In the genomic region with DNA sequence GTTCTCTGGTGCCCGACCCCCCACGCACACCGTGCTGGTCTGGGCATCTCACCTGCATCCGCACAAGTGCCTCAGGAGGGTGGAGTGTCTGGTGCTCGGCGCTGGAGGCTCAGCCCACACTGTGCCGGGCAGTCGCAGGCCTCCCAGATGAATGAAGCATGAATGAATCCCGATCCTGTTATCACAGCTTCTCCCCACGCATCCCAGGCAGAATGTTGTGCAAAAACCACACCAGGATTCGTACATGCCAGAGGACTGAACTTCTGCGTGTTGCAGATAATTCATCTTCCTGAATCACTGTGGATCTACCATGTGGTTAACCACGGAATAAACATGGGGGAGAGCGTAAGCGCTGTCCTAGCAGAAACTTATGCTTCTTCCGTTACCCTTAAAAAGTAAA, we compare ENCODE assay signal across 8 cellular contexts. TPM values are rescaled to one million over a fixed set of nuclear protein-coding genes. Genes with fewer than 3 reads are reported as not detected.
DNase-seq lines count a peak whose midpoint lies in the region; ATAC-seq and TF ChIP-seq lines count a peak whose summit lies in the region.
"Not testable (repeated sequence)": the region's sequence is repeated elsewhere in the genome, so short reads cannot be mapped to it uniquely, and the experiment has no call there.

No MANE protein-coding gene starts in this region.

- POLR2A ChIA-PET in CD8-positive, alpha-beta T cell (lab: Charles Lee) = not testable (repeated sequence)
- POLR2A ChIA-PET in activated CD8-positive, alpha-beta T cell treated with anti-CD3 and anti-CD28 coated beads for 36 hours (lab: Charles Lee) = interaction anchor here (0.7 kb wide), 1 partner anchor 894 kb away, joined by 3 read pairs; no protein-coding TSS in a partner anchor

- H3K9ac ChIP-seq in mesenchymal stem cell (ENCODE audit: low read length) = not testable (repeated sequence)

- H3K36me3 ChIP-seq in CD8-positive, alpha-beta T cell (ENCODE audit: insufficient read depth, low read length) = not testable (repeated sequence)
- H3K36me3 ChIP-seq in RWPE2 (ENCODE audit: low read depth) (peaks cover 14% of the 10 kb centered on the region; the same call in 1 of the 2 replicates), mesenchymal stem cell (ENCODE audit: control insufficient read depth in 1 of 2, insufficient read depth in 2 of 2, low read depth in 1 of 2, low read length in 2 of 2) (peaks cover 4 to 12% of the 10 kb centered on the region in 2 experiments)

- H3K79me1 ChIP-seq in mesenchymal stem cell (replicated peaks; ENCODE audit: low read length, poor library complexity, severe bottlenecking) = peaks cover 12% of the 10 kb centered on the region

- not testable (repeated sequence) for H3K27me3 ChIP-seq in CD8-positive, alpha-beta T cell (ENCODE audit: insufficient read depth, low read length); RWPE2 (ENCODE audit: insufficient read depth, poor library complexity, severe bottlenecking); mesenchymal stem cell (ENCODE audit: control insufficient read depth in 1 of 2, insufficient read depth in 1 of 2, low read length in 2 of 2)

- not testable (repeated sequence) for H3K36me3 Mint-ChIP-seq in CD8-positive, alpha-beta T cell
- peaks cover 12% of the 10 kb centered on the region for H3K36me3 Mint-ChIP-seq in activated CD8-positive, alpha-beta T cell treated with anti-CD3 and anti-CD28 coated beads for 36 hours (ENCODE audit: low read depth)
- H3K36me3 Mint-ChIP-seq in activated naive CD8-positive, alpha-beta T cell treated with anti-CD3 and anti-CD28 coated beads, Interleukin-2, amount 50 U/mL, for 24 hours (ENCODE audit: low read depth) = peaks cover 16% of the 10 kb centered on the region

- not testable (repeated sequence) for H2BK5ac ChIP-seq in mesenchymal stem cell (ENCODE audit: low read depth, low read length, poor library complexity, severe bottlenecking)

- not testable (repeated sequence) for H4K91ac ChIP-seq in mesenchymal stem cell (ENCODE audit: low read length)

- H3K9me3 Mint-ChIP-seq in CD8-positive, alpha-beta T cell; activated CD8-positive, alpha-beta T cell treated with anti-CD3 and anti-CD28 coated beads for 36 hours; activated naive CD8-positive, alpha-beta T cell treated with anti-CD3 and anti-CD28 coated beads, Interleukin-2, amount 50 U/mL, for 24 hours; stimulated activated naive CD8-positive, alpha-beta T cell treated with anti-CD3 and anti-CD28 coated beads, Interleukin-15, amount 100 ng/mL, for 72 hours: not testable (repeated sequence)

- H3K4me2 ChIP-seq in mesenchymal stem cell (ENCODE audit: low read length, poor library complexity, severe bottlenecking) = not testable (repeated sequence)

- peak overlapping the region; percentile 32 for H3K27ac Mint-ChIP-seq in CD8-positive, alpha-beta T cell
- H3K27ac Mint-ChIP-seq in activated CD8-positive, alpha-beta T cell treated with anti-CD3 and anti-CD28 coated beads for 36 hours = peak overlapping the region; percentile 10
- H3K27ac Mint-ChIP-seq in activated naive CD8-positive, alpha-beta T cell treated with anti-CD3 and anti-CD28 coated beads, Interleukin-2, amount 50 U/mL, for 24 hours; stimulated activated naive CD8-positive, alpha-beta T cell treated with anti-CD3 and anti-CD28 coated beads, Interleukin-15, amount 100 ng/mL, for 72 hours: not testable (repeated sequence)

- H3K4me3 Mint-ChIP-seq in CD8-positive, alpha-beta T cell = peak overlapping the region; percentile 66
- not testable (repeated sequence) for H3K4me3 Mint-ChIP-seq in activated CD8-positive, alpha-beta T cell treated with anti-CD3 and anti-CD28 coated beads for 36 hours; activated naive CD8-positive, alpha-beta T cell treated with anti-CD3 and anti-CD28 coated beads, Interleukin-2, amount 50 U/mL, for 24 hours
- peak overlapping the region; percentile 19 to 40 for H3K4me3 Mint-ChIP-seq in stimulated activated naive CD8-positive, alpha-beta T cell treated with anti-CD3 and anti-CD28 coated beads, Interleukin-15, amount 100 ng/mL, for 72 hours

- H3K27me3 Mint-ChIP-seq in CD8-positive, alpha-beta T cell (ENCODE audit: low read depth); activated CD8-positive, alpha-beta T cell treated with anti-CD3 and anti-CD28 coated beads for 36 hours; activated naive CD8-positive, alpha-beta T cell treated with anti-CD3 and anti-CD28 coated beads, Interleukin-2, amount 50 U/mL, for 24 hours; stimulated activated naive CD8-positive, alpha-beta T cell treated with anti-CD3 and anti-CD28 coated beads, Interleukin-15, amount 100 ng/mL, for 72 hours: not testable (repeated sequence)

- H3K27ac ChIP-seq in CD8-positive, alpha-beta T cell (ENCODE audit: low read depth, low read length); RWPE2 (ENCODE audit: poor library complexity, severe bottlenecking); mesenchymal stem cell (ENCODE audit: low read length, poor library complexity, severe bottlenecking): not testable (repeated sequence)

- not testable (repeated sequence) for H3K23ac ChIP-seq in mesenchymal stem cell (ENCODE audit: low read length in 2 of 2)

- H2BK120ac ChIP-seq in mesenchymal stem cell (ENCODE audit: low read depth, low read length) = not testable (repeated sequence)

- not testable (repeated sequence) for H2BK12ac ChIP-seq in mesenchymal stem cell (ENCODE audit: low read length in 2 of 2)

- not testable (repeated sequence) for TF ChIP-seq CTCF in CD8-positive, alpha-beta T cell (IDR thresholded peaks at IDR 0.05); RWPE2 (IDR thresholded peaks at IDR 0.05; ENCODE audit: poor library complexity, severe bottlenecking); activated CD8-positive, alpha-beta T cell treated with anti-CD3 and anti-CD28 coated beads for 36 hours (IDR thresholded peaks at IDR 0.05)

- H3K14ac ChIP-seq in mesenchymal stem cell (ENCODE audit: low read length in 2 of 2) = not testable (repeated sequence)

- H2AK5ac ChIP-seq in mesenchymal stem cell (ENCODE audit: low read length, severe bottlenecking) = not testable (repeated sequence)

- H3K9me3 ChIP-seq in CD8-positive, alpha-beta T cell (ENCODE audit: low read length); RWPE2 (ENCODE audit: severe bottlenecking); mesenchymal stem cell (ENCODE audit: control insufficient read depth, low read length): not testable (repeated sequence)

- H3K18ac ChIP-seq in mesenchymal stem cell (ENCODE audit: low read depth in 1 of 2, low read length in 2 of 2) = not testable (repeated sequence)

- peak; percentile 84 for ATAC-seq in CD8-positive, alpha-beta T cell
- ATAC-seq in RWPE2 (ENCODE audit: low read depth) = peak; percentile 35
- ATAC-seq in activated CD8-positive, alpha-beta T cell treated with anti-CD3 and anti-CD28 coated beads for 36 hours = peak; percentile 89
- ATAC-seq in activated naive CD8-positive, alpha-beta T cell treated with anti-CD3 and anti-CD28 coated beads, Interleukin-2, amount 50 U/mL, for 24 hours = peak; percentile 81
- ATAC-seq in stimulated activated naive CD8-positive, alpha-beta T cell treated with anti-CD3 and anti-CD28 coated beads, Interleukin-15, amount 100 ng/mL, for 72 hours = peak; percentile 84

- not testable (repeated sequence) for H3K4ac ChIP-seq in mesenchymal stem cell (ENCODE audit: low read depth in 1 of 2, low read length in 2 of 2)

- intact Hi-C loops in CD8-positive, alpha-beta T cell (cut with DNase I, micrococcal nuclease); activated CD8-positive, alpha-beta T cell treated with anti-CD3 and anti-CD28 coated beads for 36 hours (cut with micrococcal nuclease): not testable (repeated sequence)

- not testable (repeated sequence) for H2BK15ac ChIP-seq in mesenchymal stem cell (ENCODE audit: low read depth, poor library complexity, severe bottlenecking)

- not testable (repeated sequence) for H3K4me3 ChIP-seq in CD8-positive, alpha-beta T cell (ENCODE audit: low read depth, low read length); RWPE2 (ENCODE audit: severe bottlenecking); mesenchymal stem cell (ENCODE audit: insufficient read depth in 1 of 2, low read depth in 1 of 2, low read length in 2 of 2)

- DNase-seq in CD8-positive, alpha-beta T cell; RWPE2 (ENCODE audit: low spot score); activated naive CD8-positive, alpha-beta T cell treated with anti-CD3 and anti-CD28 coated beads, Interleukin-2, amount 50 U/mL, for 24 hours; stimulated activated naive CD8-positive, alpha-beta T cell treated with anti-CD3 and anti-CD28 coated beads, Interleukin-15, amount 100 ng/mL, for 72 hours: not testable (repeated sequence)
- DNase-seq in LHCN-M2 (ENCODE audit: low read depth) (peak; percentile 86), fibroblast of gingiva (ENCODE audit: low read depth) (peak; percentile 72), mesenchymal stem cell (peak; percentile 93)
- peak; percentile 44 for DNase-seq in activated CD8-positive, alpha-beta T cell treated with anti-CD3 and anti-CD28 coated beads for 36 hours

- peaks cover 40% of the 10 kb centered on the region for H3K4me1 Mint-ChIP-seq in CD8-positive, alpha-beta T cell (ENCODE audit: low read depth)
- peaks cover 35% of the 10 kb centered on the region for H3K4me1 Mint-ChIP-seq in activated CD8-positive, alpha-beta T cell treated with anti-CD3 and anti-CD28 coated beads for 36 hours (ENCODE audit: low read depth)
- peaks cover 32% of the 10 kb centered on the region for H3K4me1 Mint-ChIP-seq in activated naive CD8-positive, alpha-beta T cell treated with anti-CD3 and anti-CD28 coated beads, Interleukin-2, amount 50 U/mL, for 24 hours
- peaks cover 55% of the 10 kb centered on the region for H3K4me1 Mint-ChIP-seq in stimulated activated naive CD8-positive, alpha-beta T cell treated with anti-CD3 and anti-CD28 coated beads, Interleukin-15, amount 100 ng/mL, for 72 hours

- not testable (repeated sequence) for H4K8ac ChIP-seq in mesenchymal stem cell (ENCODE audit: low read length)

- WGBS in mesenchymal stem cell = 21% methylated on average over 11 of the region's 16 CpGs

- peaks cover 22% of the 10 kb centered on the region for H3K4me1 ChIP-seq in CD8-positive, alpha-beta T cell (ENCODE audit: insufficient read depth, low read length)
- not testable (repeated sequence) for H3K4me1 ChIP-seq in RWPE2 (ENCODE audit: insufficient read depth, poor library complexity, severe bottlenecking)
- peaks cover 16% of the 10 kb centered on the region for H3K4me1 ChIP-seq in mesenchymal stem cell (ENCODE audit: control insufficient read depth, insufficient read depth, low read depth, low read length)

- CTCF ChIA-PET in CD8-positive, alpha-beta T cell (lab: Charles Lee); activated CD8-positive, alpha-beta T cell treated with anti-CD3 and anti-CD28 coated beads for 36 hours (lab: Charles Lee): not testable (repeated sequence)

- not testable (repeated sequence) for H2AFZ ChIP-seq in mesenchymal stem cell (ENCODE audit: low read depth, low read length)

RNA-seq across cellular contexts. Expression of gene AHRR, which starts 24.6 kb away (rescaled TPM):
- under 1 TPM; 0.14 to 0.22 TPM for total RNA-seq in CD8-positive, alpha-beta T cell
- total RNA-seq in LHCN-M2 (2014; rRNA removed) = 43.2 and 52.0 TPM in 2 replicates
- 25.8 TPM for polyA plus RNA-seq in LHCN-M2 (2012)
- 10 to 100 TPM; 26.3 to 27.9 TPM for total RNA-seq in activated CD8-positive, alpha-beta T cell treated with anti-CD3 and anti-CD28 coated beads for 36 hours
- polyA plus RNA-seq in mesenchymal stem cell (2013, experiment 1 of 2) = 12.1 TPM
- polyA plus RNA-seq in mesenchymal stem cell (2013, experiment 2 of 2) = 12.0 TPM

RNA-seq across cellular contexts. Expression of gene PDCD6, which starts 25.5 kb away (rescaled TPM):
- 10 to 100 TPM; 34.4 to 38.7 TPM for total RNA-seq in CD8-positive, alpha-beta T cell
- total RNA-seq in LHCN-M2 (2014; rRNA removed) = 104 and 112 TPM in 2 replicates
- polyA plus RNA-seq in LHCN-M2 (2012) = 116 TPM
- total RNA-seq in activated CD8-positive, alpha-beta T cell treated with anti-CD3 and anti-CD28 coated beads for 36 hours = 10 to 100 TPM; 87.1 to 92.4 TPM
- 71.0 TPM for polyA plus RNA-seq in mesenchymal stem cell (2013, experiment 1 of 2)
- polyA plus RNA-seq in mesenchymal stem cell (2013, experiment 2 of 2) = 74.3 TPM

Comparison
In these comparisons a context has a peak if more than half of its experiments do, and no peak if none do; other contexts are left out.
1. ATAC-seq: peak in every context shown above with its lines; median percentile 89 in activated CD8-positive, alpha-beta T cell treated with anti-CD3 and anti-CD28 coated beads for 36 hours; 84 in CD8-positive, alpha-beta T cell; 84 in stimulated activated naive CD8-positive, alpha-beta T cell treated with anti-CD3 and anti-CD28 coated beads, Interleukin-15, amount 100 ng/mL, for 72 hours; 81 in activated naive CD8-positive, alpha-beta T cell treated with anti-CD3 and anti-CD28 coated beads, Interleukin-2, amount 50 U/mL, for 24 hours; 35 in RWPE2.
2. RNA of gene AHRR, which starts 24.6 kb away (total RNA-seq): 43.2 to 52.0 TPM in LHCN-M2 and 26.3 to 27.9 TPM in activated CD8-positive, alpha-beta T cell treated with anti-CD3 and anti-CD28 coated beads for 36 hours; 0.14 to 0.22 TPM in CD8-positive, alpha-beta T cell; every median in the first group is over 10 times any median in the second.